ENCODE assay signal across 1 cellular context in genomic region chr14:100592972-100593371, GRCh38.
TF ChIP-seq lines count a peak whose summit lies in the region.

No MANE protein-coding gene starts in this region.

TF ChIP-seq in HEK293, 187 proteins besides CTCF, POLR2A, EP300 and RAD21 (continued from another document):
- TF ChIP-seq ZNF658 (tag by site-specific recombination; IDR thresholded peaks at IDR 0.05): no peak
- no peak for TF ChIP-seq ZNF148 (tag by site-specific recombination; IDR thresholded peaks at IDR 0.05; ENCODE audit: borderline replicate concordance)
- no peak for TF ChIP-seq IKZF3 (tag by site-specific recombination; IDR thresholded peaks at IDR 0.05)
- no peak for TF ChIP-seq ZNF169 (tag by site-specific recombination; IDR thresholded peaks at IDR 0.05)
- TF ChIP-seq SP7 (tag by site-specific recombination; IDR thresholded peaks at IDR 0.05): no peak
- TF ChIP-seq ZNF2 (tag by site-specific recombination; IDR thresholded peaks at IDR 0.05): no peak
- no peak for TF ChIP-seq ZNF37A (tag by site-specific recombination; IDR thresholded peaks at IDR 0.05)
- no peak for TF ChIP-seq ZBTB17 (tag by site-specific recombination; IDR thresholded peaks at IDR 0.05)
- no peak for TF ChIP-seq ZNF626 (tag by site-specific recombination; IDR thresholded peaks at IDR 0.05)
- TF ChIP-seq ZNF555 (tag by site-specific recombination; conservative IDR thresholded peaks at IDR 0.05): no peak
